In genomic region chr22:37665487-37665886, GRCh38 we compare ENCODE assay signal across 16 cellular contexts. TPM values are rescaled to one million over a fixed set of nuclear protein-coding genes. Genes with fewer than 3 reads are reported as not detected.
A peak's percentile ranks its signal among the peaks of the same experiment; 100 is the strongest.
DNase-seq lines count a peak whose midpoint lies in the region; ATAC-seq, FAIRE-seq and TF ChIP-seq lines count a peak whose summit lies in the region.
"Had no signal": no experiment of that assay in that cellular context is flagged by ENCODE, and none has a peak within 500 bp of the region (broad histone marks: within the 10 kb centered on the region; RNA-seq: fewer than 3 reads in every experiment).

No MANE protein-coding gene starts in this region.

- peaks cover 2% of the 10 kb centered on the region for H3K36me3 ChIP-seq in bronchial epithelial cell (ENCODE audit: control insufficient read depth, insufficient read depth, low read length)
- H3K36me3 ChIP-seq in sigmoid colon: peaks cover 0 to 15% (median 6%) of the 10 kb centered on the region in 4 donors
- no peaks in the 10 kb centered on the region for H3K36me3 ChIP-seq in testis (ENCODE audit: low read depth, missing control alignments)

- H3K27me3 ChIP-seq in bronchial epithelial cell (ENCODE audit: control insufficient read depth, insufficient read depth, low read length) (no peaks in the 10 kb centered on the region), sigmoid colon (no peaks in the 10 kb centered on the region), testis (no peaks in the 10 kb centered on the region)
- H3K27me3 ChIP-seq: BE2C had no signal

- H3K9me3 ChIP-seq in sigmoid colon: no peaks in the 10 kb centered on the region
- H3K9me3 ChIP-seq in testis: no peaks in the 10 kb centered on the region
- H3K9me3 ChIP-seq: A549, BE2C had no signal

- TF ChIP-seq CTCF in RWPE1 (conservative IDR thresholded peaks at IDR 0.05; ENCODE audit: low read depth) (no peak), bronchial epithelial cell (IDR thresholded peaks at IDR 0.05; ENCODE audit: insufficient read depth, low read length, severe bottlenecking) (no peak), sigmoid colon (IDR thresholded peaks at IDR 0.05) (no peak), testis (IDR thresholded peaks at IDR 0.05) (no peak)

- WGBS in sigmoid colon, 2 donors: 95% methylated on average over 24 of the region's 24 CpGs
- WGBS in testis, 2 donors: 74 to 91% methylated on average over 21 to 24 of the region's 24 CpGs

- peaks cover 0 to 62% (median 54%) of the 10 kb centered on the region in 4 donors for H3K4me1 ChIP-seq in sigmoid colon
- H3K4me1 ChIP-seq in testis: peaks cover 27% of the 10 kb centered on the region
- H3K4me1 ChIP-seq: A549 had no signal

- peak; percentile 50 for FAIRE-seq in bronchial epithelial cell (lab: Jason Lieb, UNC)
- FAIRE-seq: A549, GM12878, GM18507, HTR-8/SVneo had no signal

- intact Hi-C loops in sigmoid colon (cut with DNase I): no loop called here
- intact Hi-C loops in testis (cut with DNase I; ENCODE audit: low total_unique reads): loop anchor here (10.0 kb wide), 1 partner anchor 129 kb away; no protein-coding TSS in a partner anchor

- TF ChIP-seq EP300 in sigmoid colon (IDR thresholded peaks at IDR 0.05): no peak

- H3K4me3 ChIP-seq in bronchial epithelial cell (ENCODE audit: low read depth, low read length): no peak overlapping the region
- H3K4me3 ChIP-seq in sigmoid colon: no peak overlapping the region
- no peak overlapping the region for H3K4me3 ChIP-seq in testis
- H3K4me3 ChIP-seq: A549, GM12878, GM23338 had no signal

- DNase-seq in RWPE1 (ENCODE audit: low spot score): no peak
- no peak for DNase-seq in bronchial epithelial cell (ENCODE audit: low read depth)
- no peak for DNase-seq in sigmoid colon
- no peak for DNase-seq in testis
- DNase-seq in activated CD4-positive, alpha-beta T cell treated with anti-CD3 and anti-CD28 coated beads for 1 hour: no peak
- no peak for DNase-seq in HK-2 (ENCODE audit: unreplicated experiment)
- DNase-seq: BE2C, DMS79, H9 had no signal

- no peak for ATAC-seq in HG02973 (IDR thresholded peaks at IDR 0.05; ENCODE audit: unreplicated experiment)
- ATAC-seq: A549, GM12878, GM23338 had no signal

- TF ChIP-seq POLR2A in sigmoid colon (IDR thresholded peaks at IDR 0.05) (no peak), testis (IDR thresholded peaks at IDR 0.05) (no peak)

- POLR2A ChIA-PET in RWPE1 (lab: Yijun Ruan, JAX; ENCODE audit: low non-redundant PET): no interaction called here

- CTCF ChIA-PET in RWPE1 (lab: Yijun Ruan, JAX): no interaction called here

- peak overlapping the region; percentile 65 for H3K27ac ChIP-seq in RWPE1
- H3K27ac ChIP-seq in sigmoid colon: peak overlapping the region in 3 of 4 donors; percentile 81 to 95 (median 85)
- H3K27ac ChIP-seq in testis: peak overlapping the region; percentile 2 to 69
- H3K27ac ChIP-seq: A549, C4-2B had no signal

RNA-seq across cellular contexts. Expression of gene PDXP, which starts 7.0 kb away (rescaled TPM):
- total RNA-seq in bronchial epithelial cell (2.2 and 3.4 TPM in 2 replicates), sigmoid colon (10 to 100 TPM in 2 of 4 donors, 1 to 10 TPM in 2; 7.5 to 12.8 (median 9.6) TPM), testis (100 to 1,000 TPM in 1 of 2 donors, 10 to 100 TPM in 1; 95.7 to 117 TPM)
- polyA plus RNA-seq in sigmoid colon (10 to 100 TPM; 30.2 to 51.1 (median 48.6) TPM), testis (ENCODE audit: insufficient read depth, low read depth, low replicate concordance) (51.9 TPM)

RNA-seq across cellular contexts. Expression of gene LGALS1, which starts 9.9 kb away (rescaled TPM):
- total RNA-seq in bronchial epithelial cell: 1,816 and 1,987 TPM in 2 replicates
- 1,000 to 10,000 TPM in 3 of 4 donors, 100 to 1,000 TPM in 1; 911 to 2,925 (median 2,030) TPM for total RNA-seq in sigmoid colon
- 100 to 1,000 TPM; 373 to 487 (median 439) TPM for polyA plus RNA-seq in sigmoid colon
- 100 to 1,000 TPM; 466 to 960 TPM for total RNA-seq in testis
- 681 TPM for polyA plus RNA-seq in testis (ENCODE audit: insufficient read depth, low read depth, low replicate concordance)

RNA-seq across cellular contexts. Expression of gene NOL12, which starts 20.7 kb away (rescaled TPM):
- total RNA-seq in bronchial epithelial cell (39.8 and 50.1 TPM in 2 replicates), sigmoid colon (10 to 100 TPM; 10.7 to 28.2 (median 12.5) TPM), testis (10 to 100 TPM; 46.6 to 51.2 TPM)
- polyA plus RNA-seq in sigmoid colon (10 to 100 TPM; 33.1 to 41.4 (median 41.3) TPM), testis (ENCODE audit: insufficient read depth, low read depth, low replicate concordance) (76.2 TPM)

RNA-seq across cellular contexts. Expression of gene SH3BP1, which starts 26.0 kb away (rescaled TPM):
- total RNA-seq in bronchial epithelial cell (15.5 and 15.6 TPM in 2 replicates), sigmoid colon (1 to 10 TPM; 1.4 to 6.9 (median 4.7) TPM), testis (10 to 100 TPM; 15.7 to 23.6 TPM)
- polyA plus RNA-seq in sigmoid colon (10 to 100 TPM; 35.4 to 71.2 (median 58.5) TPM), testis (ENCODE audit: insufficient read depth, low read depth, low replicate concordance) (11.9 TPM)

RNA-seq across cellular contexts. Expression of gene TRIOBP, which starts 31.4 kb away (rescaled TPM):
- total RNA-seq in bronchial epithelial cell: 40.3 and 45.6 TPM in 2 replicates
- 100 to 1,000 TPM in 3 of 4 donors, 10 to 100 TPM in 1; 82.8 to 140 (median 128) TPM for total RNA-seq in sigmoid colon
- 10 to 100 TPM; 51.7 to 61.5 (median 58.7) TPM for polyA plus RNA-seq in sigmoid colon
- 10 to 100 TPM; 74.0 to 80.2 TPM for total RNA-seq in testis
- polyA plus RNA-seq in testis (ENCODE audit: insufficient read depth, low read depth, low replicate concordance): 52.9 TPM

Comparison
In these comparisons a context has a peak if more than half of its experiments do, and no peak if none do; other contexts are left out.
1. RNA of gene PDXP, which starts 7.0 kb away (total RNA-seq): 95.7 to 117 TPM in testis; 7.5 to 12.8 TPM in sigmoid colon and 2.2 to 3.4 TPM in bronchial epithelial cell; every median in the first group is over 4 times any median in the second.
2. Peak in every context shown above with its lines, with median percentiles within 50 percentile points of each other: H3K27ac ChIP-seq.